In the genomic region with DNA sequence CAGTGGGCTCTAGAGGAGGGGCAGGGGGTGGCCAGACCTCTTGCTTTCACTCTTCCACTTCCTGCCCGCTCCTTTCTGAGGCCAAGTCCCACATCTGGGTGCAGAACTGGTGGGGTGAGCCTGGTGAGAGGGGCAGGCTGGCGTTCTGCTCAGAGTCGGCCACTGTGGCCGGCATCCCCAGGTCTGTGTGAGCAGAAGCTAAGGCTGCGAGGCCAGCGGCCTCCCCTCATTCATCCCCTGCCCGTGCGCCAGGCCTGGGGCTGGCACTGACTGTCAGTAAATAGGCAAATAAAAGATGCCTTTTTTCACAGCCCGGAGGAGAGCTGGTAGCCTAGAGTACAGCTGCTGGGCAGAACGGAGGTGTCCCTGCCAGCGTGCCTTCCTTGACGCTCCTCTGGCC, we compare ENCODE assay signal across 9 cellular contexts. TPM values are rescaled to one million over a fixed set of nuclear protein-coding genes. Genes with fewer than 3 reads are reported as not detected.
DNase-seq lines count a peak whose midpoint lies in the region; ATAC-seq and TF ChIP-seq lines count a peak whose summit lies in the region.
"Had no signal": no experiment of that assay in that cellular context is flagged by ENCODE, and none has a peak within 500 bp of the region (broad histone marks: within the 10 kb centered on the region; RNA-seq: fewer than 3 reads in every experiment).

No MANE protein-coding gene starts in this region.

- H3K36me3 Mint-ChIP-seq in CD14-positive monocyte (peaks cover 21 to 37% of the 10 kb centered on the region in 2 donors), neural crest cell (ENCODE audit: low read depth) (no peaks in the 10 kb centered on the region)
- peaks cover 22% of the 10 kb centered on the region for H3K36me3 Mint-ChIP-seq in dendritic cell treated with granulocyte-macrophage colony-stimulating factor and Interleukin-4, amounts not matched to agents 40 ng/mL and 50 ng/mL, for 4 days (ENCODE audit: low read depth)

- no peak overlapping the region for H3K4me3 ChIP-seq in KMS-11 (IDR thresholded peaks at IDR 0.05; ENCODE audit: insufficient read depth, low read depth, low read length)

- no peak overlapping the region for H3K27ac Mint-ChIP-seq in CD14-positive monocyte
- peak overlapping the region; percentile 77 for H3K27ac Mint-ChIP-seq in dendritic cell treated with granulocyte-macrophage colony-stimulating factor and Interleukin-4, amounts not matched to agents 40 ng/mL and 50 ng/mL, for 4 days
- no peak overlapping the region for H3K27ac Mint-ChIP-seq in neural crest cell (ENCODE audit: unreplicated experiment)

- no peak for ATAC-seq in GM21737 (IDR thresholded peaks at IDR 0.05; ENCODE audit: unreplicated experiment)
- no peak for ATAC-seq in GM19023 (IDR thresholded peaks at IDR 0.05; ENCODE audit: unreplicated experiment)
- ATAC-seq: body of pancreas had no signal

- H3K4me1 ChIP-seq in KMS-11 (ENCODE audit: low read depth, poor library complexity, severe bottlenecking), result peaks cover 16% of the 10 kb centered on the region

- intact Hi-C loops in CD14-positive monocyte (cut with micrococcal nuclease), result loop anchor here in 1 of 2 donors (10.0 kb wide), 1 partner anchor 1165 kb away; a partner anchor contains a TSS
- intact Hi-C loops in dendritic cell treated with granulocyte-macrophage colony-stimulating factor and Interleukin-4, amounts not matched to agents 40 ng/mL and 50 ng/mL, for 4 days (cut with micrococcal nuclease), result no loop called here

- H3K4me1 Mint-ChIP-seq in CD14-positive monocyte (peaks cover 45% of the 10 kb centered on the region), neural crest cell (peaks cover 10% of the 10 kb centered on the region)
- H3K4me1 Mint-ChIP-seq in dendritic cell treated with granulocyte-macrophage colony-stimulating factor and Interleukin-4, amounts not matched to agents 40 ng/mL and 50 ng/mL, for 4 days (ENCODE audit: low read depth), result peaks cover 48% of the 10 kb centered on the region

- H3K27me3 Mint-ChIP-seq in CD14-positive monocyte (ENCODE audit: low read depth in 3 of 3) (peaks cover 33 to 51% (median 50%) of the 10 kb centered on the region in 3 donors), neural crest cell (ENCODE audit: low read depth) (peaks cover 18% of the 10 kb centered on the region)
- H3K27me3 Mint-ChIP-seq in dendritic cell treated with granulocyte-macrophage colony-stimulating factor and Interleukin-4, amounts not matched to agents 40 ng/mL and 50 ng/mL, for 4 days, result peaks cover 45% of the 10 kb centered on the region

- peaks cover 31% of the 10 kb centered on the region for H3K27me3 ChIP-seq in KMS-11 (ENCODE audit: insufficient read depth, low read depth)
- H3K27me3 ChIP-seq: body of pancreas had no signal

- no peak overlapping the region for H3K9ac ChIP-seq in KMS-11

- peak overlapping the region; percentile 84; the same call in 1 of the 2 replicates for H3K4me2 ChIP-seq in KMS-11

- H2AFZ ChIP-seq in KMS-11 (ENCODE audit: low read depth), result no peak overlapping the region

- H3K79me2 ChIP-seq in KMS-11 (ENCODE audit: insufficient read depth, low read depth), result no peaks in the 10 kb centered on the region

- H3K27ac ChIP-seq in KMS-11, result no peak overlapping the region
- H3K27ac ChIP-seq: body of pancreas had no signal

- no peak for TF ChIP-seq CTCF in CD14-positive monocyte (IDR thresholded peaks at IDR 0.05)
- no peak for TF ChIP-seq CTCF in KMS-11 (conservative IDR thresholded peaks at IDR 0.05; ENCODE audit: low read depth, low read length)
- TF ChIP-seq CTCF in neural crest cell (conservative IDR thresholded peaks at IDR 0.05), result no peak

- no peaks in the 10 kb centered on the region for H3K36me3 ChIP-seq in KMS-11 (ENCODE audit: insufficient read depth)

- H3K4me3 Mint-ChIP-seq in CD14-positive monocyte (peak overlapping the region; percentile 83 to 89), neural crest cell (peak overlapping the region; percentile 87)
- peak overlapping the region; percentile 81 for H3K4me3 Mint-ChIP-seq in dendritic cell treated with granulocyte-macrophage colony-stimulating factor and Interleukin-4, amounts not matched to agents 40 ng/mL and 50 ng/mL, for 4 days

- no peak for DNase-seq in CD14-positive monocyte (ENCODE audit: low spot score)
- no peak for DNase-seq in neural crest cell (ENCODE audit: low read depth, low spot score)
- no peak for DNase-seq in midbrain (lab: John Stamatoyannopoulos, UW)
- no peak for DNase-seq in NCI-H1105 (lab: John Stamatoyannopoulos, UW)

- peaks cover 0 to 14% (median 2%) of the 10 kb centered on the region in 7 donors for H3K9me3 Mint-ChIP-seq in CD14-positive monocyte
- no peaks in the 10 kb centered on the region for H3K9me3 Mint-ChIP-seq in dendritic cell treated with granulocyte-macrophage colony-stimulating factor and Interleukin-4, amounts not matched to agents 40 ng/mL and 50 ng/mL, for 4 days
- H3K9me3 Mint-ChIP-seq in neural crest cell, result no peaks in the 10 kb centered on the region

- H4K20me1 ChIP-seq in KMS-11 (ENCODE audit: insufficient read depth), result no peaks in the 10 kb centered on the region

RNA-seq across cellular contexts. Expression of a gene that starts 1.2 kb away (rescaled TPM):
- polyA plus RNA-seq in CD14-positive monocyte, result 10 to 100 TPM; 63.7 to 83.7 TPM
- total RNA-seq in neural crest cell, result 67.6 and 70.1 TPM in 2 replicates

RNA-seq across cellular contexts. Expression of a gene that starts 26.6 kb away (rescaled TPM):
- polyA plus RNA-seq in CD14-positive monocyte, result not detected
- total RNA-seq in neural crest cell, result 518 and 541 TPM in 2 replicates

RNA-seq across cellular contexts. Expression of a gene that starts 31.1 kb away (rescaled TPM):
- polyA plus RNA-seq in CD14-positive monocyte, result under 1 TPM in 1 of 2 donors, not detected in 1; 0.21 TPM
- total RNA-seq in neural crest cell, result 7.7 and 8.3 TPM in 2 replicates
